ENCODE assay signal across 23 cellular contexts in the genomic region with DNA sequence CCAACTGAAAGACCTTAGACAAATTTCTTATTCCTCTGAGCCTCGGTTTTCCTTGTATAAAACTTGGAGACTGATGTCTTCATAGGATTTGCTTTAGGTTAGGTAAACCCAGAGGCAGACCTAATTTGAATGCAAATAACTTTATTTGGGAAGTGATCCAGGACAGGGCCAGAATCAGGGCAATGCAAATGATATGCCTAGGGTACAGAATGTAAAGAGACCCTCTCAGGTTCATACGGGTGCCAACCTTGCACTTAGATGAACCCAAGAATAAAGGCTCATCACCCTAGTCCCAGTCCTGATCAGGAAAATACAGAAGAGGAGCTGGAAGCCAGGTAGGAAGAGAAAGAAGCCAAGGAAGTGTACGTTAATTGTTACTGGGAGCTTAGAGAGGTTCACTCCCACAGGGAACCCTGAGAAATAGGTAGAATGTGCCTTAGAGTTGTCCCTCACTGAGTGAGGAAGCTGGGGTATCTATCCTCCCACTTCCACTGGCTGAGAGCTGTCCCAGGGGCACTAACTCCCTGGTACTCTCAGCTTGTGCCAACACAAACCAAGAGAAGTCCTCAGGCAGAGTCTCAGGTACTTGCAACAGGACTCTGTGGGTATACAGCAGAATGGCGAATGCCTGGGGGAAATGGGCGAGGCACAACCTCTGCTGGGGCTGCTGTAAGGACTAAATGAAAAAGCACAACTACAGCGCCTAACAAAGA. TPM values are rescaled to one million over a fixed set of nuclear protein-coding genes. Genes with fewer than 3 reads are reported as not detected.
DNase-seq lines count a peak whose midpoint lies in the region; ATAC-seq, FAIRE-seq and TF ChIP-seq lines count a peak whose summit lies in the region.
"Had no signal": no experiment of that assay in that cellular context is flagged by ENCODE, and none has a peak within 500 bp of the region (broad histone marks: within the 10 kb centered on the region; RNA-seq: fewer than 3 reads in every experiment).

No MANE protein-coding gene starts in this region.

- peak overlapping the region; percentile 20; the same call in 1 of the 2 replicates for H3K9ac ChIP-seq in OCI-LY3 (ENCODE audit: low read length)

- CTCF ChIA-PET in CD4-positive, alpha-beta memory T cell (lab: Charles Lee; ENCODE audit: partially characterized antibody): interaction anchor here (1.1 to 2.3 kb wide), 2 partner anchors 30 to 241 kb away, joined by 3 to 7 read pairs; no protein-coding TSS in a partner anchor

- intact Hi-C loops in CD4-positive, alpha-beta memory T cell (cut with micrococcal nuclease): no loop called here

- peak overlapping the region; percentile 79 for H3K27ac ChIP-seq in OCI-LY3 (ENCODE audit: low read length)
- H3K27ac ChIP-seq in CD4-positive, alpha-beta memory T cell (ENCODE audit: low read depth, low read length): no peak overlapping the region
- H3K27ac ChIP-seq: breast epithelium, prostate gland, SJSA1, suprapubic skin had no signal

- peaks cover 5 to 15% of the 10 kb centered on the region in 2 donors for H3K36me3 Mint-ChIP-seq in activated T-cell treated with anti-CD3 and anti-CD28 coated beads, Interleukin-2, amount 50 U/mL, for 72 hours (ENCODE audit: insufficient read depth in 2 of 2)
- H3K36me3 Mint-ChIP-seq in CD4-positive, alpha-beta memory T cell: peaks cover 34 to 44% of the 10 kb centered on the region in 2 donors

- no peaks in the 10 kb centered on the region for H3K79me2 ChIP-seq in OCI-LY3 (ENCODE audit: low read length)

- no peak for FAIRE-seq in HTR-8/SVneo (lab: Jason Lieb, UNC)
- FAIRE-seq: kidney had no signal

- peak overlapping the region in 1 of 2 donors; percentile 8 for H3K4me3 Mint-ChIP-seq in activated T-cell treated with anti-CD3 and anti-CD28 coated beads, Interleukin-2, amount 50 U/mL, for 72 hours
- no peak overlapping the region for H3K4me3 Mint-ChIP-seq in stimulated activated naive CD8-positive, alpha-beta T cell treated with anti-CD3 and anti-CD28 coated beads, Interleukin-15, amount 100 ng/mL, for 72 hours
- H3K4me3 Mint-ChIP-seq in CD4-positive, alpha-beta memory T cell: no peak overlapping the region

- POLR2A ChIA-PET in CD4-positive, alpha-beta memory T cell (lab: Charles Lee; ENCODE audit: partially characterized antibody): no interaction called here

- H3K4me1 Mint-ChIP-seq in activated T-cell treated with anti-CD3 and anti-CD28 coated beads, Interleukin-2, amount 50 U/mL, for 72 hours (ENCODE audit: low read depth): peaks cover 43% of the 10 kb centered on the region
- H3K4me1 Mint-ChIP-seq in stimulated activated naive CD8-positive, alpha-beta T cell treated with anti-CD3 and anti-CD28 coated beads, Interleukin-15, amount 100 ng/mL, for 72 hours: peaks cover 55% of the 10 kb centered on the region
- peaks cover 7 to 26% (median 15%) of the 10 kb centered on the region in 4 donors for H3K4me1 Mint-ChIP-seq in CD4-positive, alpha-beta memory T cell

- DNase-seq in activated T-cell treated with anti-CD3 and anti-CD28 coated beads, Interleukin-2, amount 50 U/mL, for 72 hours: no peak
- DNase-seq in activated T-cell treated with anti-CD3 and anti-CD28 coated beads for 4 hours: no peak
- peak; percentile 43 for DNase-seq in islet precursor cell
- DNase-seq in stimulated activated naive CD8-positive, alpha-beta T cell treated with anti-CD3 and anti-CD28 coated beads, Interleukin-15, amount 100 ng/mL, for 72 hours: no peak
- no peak for DNase-seq in HTR-8/SVneo (ENCODE audit: insufficient read length, low spot score)
- DNase-seq in CD4-positive, alpha-beta memory T cell: no peak
- DNase-seq: activated CD4-positive, CD25-positive, alpha-beta regulatory T cell treated with anti-CD3 and anti-CD28 coated beads, Interleukin-2, amount 50 U/mL, for 72 hours; DND-41; foreskin melanocyte; kidney; NCI-H187 treated with DMSO at 0.1 percent for 48 hours; NCI-H226 had no signal

- no peak for TF ChIP-seq CTCF in OCI-LY3 (IDR thresholded peaks at IDR 0.05; ENCODE audit: low read depth, low read length)

- H3K27me3 Mint-ChIP-seq in activated T-cell treated with anti-CD3 and anti-CD28 coated beads, Interleukin-2, amount 50 U/mL, for 72 hours (ENCODE audit: low read depth): no peaks in the 10 kb centered on the region
- H3K27me3 Mint-ChIP-seq in stimulated activated naive CD8-positive, alpha-beta T cell treated with anti-CD3 and anti-CD28 coated beads, Interleukin-15, amount 100 ng/mL, for 72 hours: peaks cover 10% of the 10 kb centered on the region
- no peaks in the 10 kb centered on the region for H3K27me3 Mint-ChIP-seq in CD4-positive, alpha-beta memory T cell

- no peak overlapping the region for H3K4me3 ChIP-seq in OCI-LY3 (ENCODE audit: low read length)
- H3K4me3 ChIP-seq in CD4-positive, alpha-beta memory T cell (ENCODE audit: low read length in 2 of 2): no peak overlapping the region
- H3K4me3 ChIP-seq: breast epithelium, prostate gland, SJSA1, skin epidermis, suprapubic skin had no signal

- H3K4me1 ChIP-seq in OCI-LY3 (ENCODE audit: low read length): peaks cover 29% of the 10 kb centered on the region
- H3K4me1 ChIP-seq in CD4-positive, alpha-beta memory T cell (ENCODE audit: insufficient read depth, low read length): peaks cover 10% of the 10 kb centered on the region
- H3K4me1 ChIP-seq: breast epithelium, prostate gland, SJSA1, suprapubic skin had no signal

- H3K27me3 ChIP-seq in OCI-LY3 (ENCODE audit: low read depth, low read length): no peaks in the 10 kb centered on the region
- no peaks in the 10 kb centered on the region for H3K27me3 ChIP-seq in CD4-positive, alpha-beta memory T cell (ENCODE audit: insufficient read depth, low read length)
- H3K27me3 ChIP-seq: breast epithelium, SJSA1, suprapubic skin had no signal

- peak; percentile 2 to 4 for ATAC-seq in activated T-cell treated with anti-CD3 and anti-CD28 coated beads, Interleukin-2, amount 50 U/mL, for 72 hours (replicated peaks in 1 of 2)
- peak; percentile 7 for ATAC-seq in stimulated activated naive CD8-positive, alpha-beta T cell treated with anti-CD3 and anti-CD28 coated beads, Interleukin-15, amount 100 ng/mL, for 72 hours
- no peak for ATAC-seq in HG03095 (IDR thresholded peaks at IDR 0.05; ENCODE audit: unreplicated experiment)
- ATAC-seq: Panc1 had no signal

- H4K20me1 ChIP-seq in OCI-LY3 (ENCODE audit: insufficient read depth, low read length): no peaks in the 10 kb centered on the region

- no peaks in the 10 kb centered on the region for H3K9me3 Mint-ChIP-seq in activated T-cell treated with anti-CD3 and anti-CD28 coated beads, Interleukin-2, amount 50 U/mL, for 72 hours
- no peaks in the 10 kb centered on the region for H3K9me3 Mint-ChIP-seq in stimulated activated naive CD8-positive, alpha-beta T cell treated with anti-CD3 and anti-CD28 coated beads, Interleukin-15, amount 100 ng/mL, for 72 hours
- no peaks in the 10 kb centered on the region for H3K9me3 Mint-ChIP-seq in CD4-positive, alpha-beta memory T cell

- peak overlapping the region; percentile 54 for H3K4me2 ChIP-seq in OCI-LY3 (ENCODE audit: low read length)

- H2AFZ ChIP-seq in OCI-LY3 (ENCODE audit: low read depth, low read length): no peak overlapping the region

- H3K36me3 ChIP-seq in OCI-LY3 (replicated peaks; ENCODE audit: low read depth, low read length): peaks cover 60% of the 10 kb centered on the region
- peaks cover 34% of the 10 kb centered on the region for H3K36me3 ChIP-seq in CD4-positive, alpha-beta memory T cell (ENCODE audit: insufficient read depth, low read length)
- H3K36me3 ChIP-seq: breast epithelium, prostate gland had no signal

- no peaks in the 10 kb centered on the region for H3K9me3 ChIP-seq in OCI-LY3 (ENCODE audit: insufficient read depth, low read length)
- no peaks in the 10 kb centered on the region for H3K9me3 ChIP-seq in CD4-positive, alpha-beta memory T cell (ENCODE audit: control insufficient read depth in 1 of 2, low read length in 2 of 2)
- H3K9me3 ChIP-seq: breast epithelium, prostate gland, SJSA1, suprapubic skin had no signal

- peak overlapping the region; percentile 9 for H3K27ac Mint-ChIP-seq in activated T-cell treated with anti-CD3 and anti-CD28 coated beads, Interleukin-2, amount 50 U/mL, for 72 hours
- H3K27ac Mint-ChIP-seq in stimulated activated naive CD8-positive, alpha-beta T cell treated with anti-CD3 and anti-CD28 coated beads, Interleukin-15, amount 100 ng/mL, for 72 hours: peak overlapping the region; percentile 22 to 64
- H3K27ac Mint-ChIP-seq in CD4-positive, alpha-beta memory T cell: peak overlapping the region in 3 of 7 donors; percentile 11 to 25 (median 22)

RNA-seq across cellular contexts. Expression of gene HK3, which starts 3.1 kb away (rescaled TPM):
- total RNA-seq in activated T-cell treated with anti-CD3 and anti-CD28 coated beads, Interleukin-2, amount 50 U/mL, for 72 hours: under 1 TPM; 0.46 to 0.81 TPM
- total RNA-seq in CD4-positive, alpha-beta memory T cell: 1 to 10 TPM; 1.5 to 3.1 TPM
- polyA plus RNA-seq in CD4-positive, alpha-beta memory T cell: not detected
- total RNA-seq: dermis microvascular lymphatic vessel endothelial cell, epithelial cell of proximal tubule, lung microvascular endothelial cell, SJSA1 had no signal
